ENCODE assay signal across 21 cellular contexts in the genomic region with DNA sequence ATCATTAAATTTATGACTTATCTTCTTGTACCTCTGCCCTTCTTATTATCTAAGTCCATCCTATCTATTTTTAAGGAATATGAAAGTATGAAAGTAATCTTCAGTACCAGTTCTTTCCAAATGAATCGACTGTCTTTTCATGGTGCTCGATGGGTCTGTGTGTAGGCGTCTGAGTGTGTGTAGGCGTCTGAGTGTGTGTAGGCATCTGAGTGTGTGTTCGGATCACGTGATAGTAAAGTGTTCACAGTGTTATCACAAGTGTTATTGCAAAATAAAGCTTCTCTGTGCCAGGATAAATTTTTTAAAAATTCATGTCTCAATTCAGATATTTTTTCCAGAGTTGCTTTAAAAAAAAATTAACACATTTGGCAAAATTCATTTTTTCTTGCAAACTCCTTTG.
"Had no signal": no experiment of that assay in that cellular context is flagged by ENCODE, and none has a peak within 500 bp of the region (broad histone marks: within the 10 kb centered on the region; RNA-seq: fewer than 3 reads in every experiment).

No MANE protein-coding gene starts in this region.

- H3K4me1 ChIP-seq: parathyroid adenoma had no signal

- DNase-seq: effector memory CD4-positive, alpha-beta T cell; foreskin melanocyte; glutamatergic neuron; immature natural killer cell; islet precursor cell; natural killer cell; sigmoid colon; stimulated activated CD4-positive, alpha-beta T cell treated with anti-CD3 and anti-CD28 coated beads, Interleukin-2, amount 100 ng/mL, for 24 hours; stimulated activated CD4-positive, alpha-beta T cell treated with anti-CD3 and anti-CD28 coated beads, Interleukin-4, amount 100 ng/mL, for 24 hours; stimulated activated naive CD8-positive, alpha-beta T cell treated with anti-CD3 and anti-CD28 coated beads, Interleukin-15, Interleukin-2, amounts not matched to agents 100 U/mL and 50 U/mL, for 24 hours; substantia nigra; testis; tibial artery had no signal

- H3K27ac ChIP-seq: neutrophil, parathyroid adenoma, right atrium auricular region, testis, tibial artery had no signal

- H2AFZ ChIP-seq: parathyroid adenoma had no signal

- H3K79me2 ChIP-seq: parathyroid adenoma had no signal

- ATAC-seq: natural killer cell; stimulated activated effector memory CD8-positive, alpha-beta T cell treated with anti-CD3 and anti-CD28 coated beads, Interleukin-12 subunit alpha, Interleukin-12 subunit beta, amount 100 ng/mL, for 72 hours; stimulated activated naive CD8-positive, alpha-beta T cell treated with anti-CD3 and anti-CD28 coated beads, Interleukin-15, Interleukin-2, amounts not matched to agents 100 U/mL and 50 U/mL, for 24 hours had no signal

- H3K9ac ChIP-seq: parathyroid adenoma had no signal

- FAIRE-seq: colon, endothelial cell of umbilical vein had no signal

- H3K27me3 ChIP-seq: esophagus muscularis mucosa, right atrium auricular region, sigmoid colon, testis, tibial artery had no signal

- H3K4me3 ChIP-seq: esophagus muscularis mucosa, lung, right atrium auricular region, sigmoid colon, testis, tibial artery had no signal

- H3K9me3 ChIP-seq: esophagus muscularis mucosa, neutrophil, right atrium auricular region, sigmoid colon, testis, tibial artery had no signal

- H3K36me3 ChIP-seq: esophagus muscularis mucosa, neutrophil, right atrium auricular region, sigmoid colon, tibial artery had no signal
